In the genomic region with DNA sequence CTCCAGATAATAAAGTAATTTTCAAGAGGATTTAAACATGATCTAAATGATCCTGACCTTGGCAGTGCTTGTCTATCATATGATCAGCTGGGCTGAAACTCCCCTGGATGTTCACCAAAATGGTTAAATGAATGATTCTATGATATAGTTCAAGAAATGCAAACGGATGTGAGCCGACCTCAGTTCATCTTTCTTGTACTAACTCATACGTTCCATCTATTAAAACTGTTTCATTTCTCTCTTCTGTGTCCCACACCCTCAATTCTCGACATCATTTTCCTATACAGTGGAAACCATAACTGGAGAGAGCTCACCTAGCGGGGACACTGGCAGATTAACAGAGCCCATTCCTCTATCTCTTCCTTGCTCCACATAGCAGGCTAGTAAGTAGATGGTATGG, we compare ENCODE assay signal across 11 cellular contexts.
DNase-seq lines count a peak whose midpoint lies in the region; ATAC-seq lines count a peak whose summit lies in the region.
"Had no signal": no experiment of that assay in that cellular context is flagged by ENCODE, and none has a peak within 500 bp of the region (broad histone marks: within the 10 kb centered on the region; RNA-seq: fewer than 3 reads in every experiment).

No MANE protein-coding gene starts in this region.

- ATAC-seq in GM18498 (IDR thresholded peaks at IDR 0.05; ENCODE audit: unreplicated experiment) (peak; percentile 53), GM19455 (IDR thresholded peaks at IDR 0.05; ENCODE audit: unreplicated experiment) (peak; percentile 54), HG02840 (IDR thresholded peaks at IDR 0.05; ENCODE audit: low FRiP score, unreplicated experiment) (peak; percentile 48), HG03558 (IDR thresholded peaks at IDR 0.05; ENCODE audit: extremely low read depth, unreplicated experiment) (peak; percentile 38)

- POLR2A ChIA-PET in activated CD4-positive, alpha-beta T cell treated with anti-CD3 and anti-CD28 coated beads, Interleukin-2, amount 10 ng/mL, durations not matched to agents 7 days and 5 days (lab: Charles Lee) = no interaction called here

- no peak overlapping the region for H3K4me3 Mint-ChIP-seq in activated CD4-positive, alpha-beta T cell treated with anti-CD3 and anti-CD28 coated beads, Interleukin-2, amount 10 ng/mL, durations not matched to agents 7 days and 5 days

- CTCF ChIA-PET in activated CD4-positive, alpha-beta T cell treated with anti-CD3 and anti-CD28 coated beads, Interleukin-2, amount 10 ng/mL, durations not matched to agents 7 days and 5 days (lab: Charles Lee) = no interaction called here

- DNase-seq in CD1c-positive myeloid dendritic cell (ENCODE audit: extremely low spot score) (no peak), amniotic stem cell (lab: John Stamatoyannopoulos, UW) (no peak), middle frontal gyrus (ENCODE audit: extremely low spot score, low spot score) (no peak)
- no peak for DNase-seq in activated CD4-positive, alpha-beta T cell treated with anti-CD3 and anti-CD28 coated beads, Interleukin-2, amount 10 ng/mL, durations not matched to agents 7 days and 5 days
- DNase-seq: foreskin melanocyte, kidney glomerular epithelial cell, small intestine had no signal

- H3K27ac Mint-ChIP-seq in activated CD4-positive, alpha-beta T cell treated with anti-CD3 and anti-CD28 coated beads, Interleukin-2, amount 10 ng/mL, durations not matched to agents 7 days and 5 days = no peak overlapping the region

- peaks cover 2% of the 10 kb centered on the region for H3K27me3 Mint-ChIP-seq in activated CD4-positive, alpha-beta T cell treated with anti-CD3 and anti-CD28 coated beads, Interleukin-2, amount 10 ng/mL, durations not matched to agents 7 days and 5 days

- no peaks in the 10 kb centered on the region for H3K36me3 Mint-ChIP-seq in activated CD4-positive, alpha-beta T cell treated with anti-CD3 and anti-CD28 coated beads, Interleukin-2, amount 10 ng/mL, durations not matched to agents 7 days and 5 days (ENCODE audit: low read depth)

- no peaks in the 10 kb centered on the region for H3K9me3 Mint-ChIP-seq in activated CD4-positive, alpha-beta T cell treated with anti-CD3 and anti-CD28 coated beads, Interleukin-2, amount 10 ng/mL, durations not matched to agents 7 days and 5 days

- H3K4me1 Mint-ChIP-seq in activated CD4-positive, alpha-beta T cell treated with anti-CD3 and anti-CD28 coated beads, Interleukin-2, amount 10 ng/mL, durations not matched to agents 7 days and 5 days = no peaks in the 10 kb centered on the region
